In the genomic region with DNA sequence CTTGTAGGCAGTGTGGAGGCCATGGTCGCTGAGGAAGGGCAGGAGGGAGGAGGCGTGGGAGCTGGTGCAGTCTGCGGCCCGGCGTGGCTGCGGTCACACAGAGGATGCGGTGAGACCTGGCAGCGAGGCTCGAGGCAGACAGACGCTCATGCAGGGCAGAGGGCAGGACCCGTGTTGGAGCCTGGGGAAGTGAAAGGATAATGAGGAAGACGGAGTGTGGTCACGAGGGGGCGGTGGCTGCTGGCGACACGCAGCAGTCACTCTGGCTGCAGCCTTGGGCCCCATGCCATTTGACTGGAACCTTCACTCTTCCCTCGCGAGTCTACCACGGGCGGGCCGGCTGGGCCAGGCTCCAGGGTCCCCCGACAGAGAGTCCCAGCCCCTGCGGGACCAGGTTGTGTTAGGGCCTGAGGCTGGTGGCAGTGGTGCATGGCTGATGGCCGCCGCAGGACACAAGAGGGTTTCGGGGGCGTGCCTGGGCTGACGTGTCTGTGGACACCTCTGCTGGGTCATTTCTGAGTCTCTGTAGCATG, we compare ENCODE assay signal across 10 cellular contexts.
DNase-seq lines count a peak whose midpoint lies in the region; ATAC-seq, FAIRE-seq and TF ChIP-seq lines count a peak whose summit lies in the region.
"Had no signal": no experiment of that assay in that cellular context is flagged by ENCODE, and none has a peak within 500 bp of the region (broad histone marks: within the 10 kb centered on the region; RNA-seq: fewer than 3 reads in every experiment).

No MANE protein-coding gene starts in this region.

- WGBS in heart right ventricle, 2 donors: 63 to 78% methylated on average over 28 of the region's 28 CpGs
- WGBS in stomach, 5 donors: 80 to 89% (median 81%) methylated on average over 24 to 28 of the region's 28 CpGs

- H3K27me3 ChIP-seq in Peyer's patch (no peaks in the 10 kb centered on the region), heart right ventricle (no peaks in the 10 kb centered on the region), stomach (peaks cover 0 to 6% (median 0%) of the 10 kb centered on the region in 3 donors)

- H3K27ac ChIP-seq in Peyer's patch (peak overlapping the region in 1 of 4 donors; percentile 27), heart right ventricle (peak overlapping the region in 1 of 10 donors; percentile 75), stomach (peak overlapping the region in 1 of 5 donors; percentile 34)
- H3K27ac ChIP-seq: 22Rv1, epithelial cell of prostate had no signal

- H3K4me1 ChIP-seq in Peyer's patch (peaks cover 0 to 11% (median 0%) of the 10 kb centered on the region in 4 donors), heart right ventricle (peaks cover 5 to 53% (median 41%) of the 10 kb centered on the region in 9 donors), stomach (peaks cover 18 to 44% (median 25%) of the 10 kb centered on the region in 4 donors)

- no peak for TF ChIP-seq CTCF in Peyer's patch (IDR thresholded peaks at IDR 0.05)
- no peak for TF ChIP-seq CTCF in heart right ventricle (IDR thresholded peaks at IDR 0.05)
- no peak for TF ChIP-seq CTCF in stomach (IDR thresholded peaks at IDR 0.05)

- TF ChIP-seq EP300 in stomach (IDR thresholded peaks at IDR 0.05): no peak

- TF ChIP-seq POLR2A in Peyer's patch (IDR thresholded peaks at IDR 0.05) (no peak), stomach (IDR thresholded peaks at IDR 0.05) (no peak)

- intact Hi-C loops in heart right ventricle (cut with DNase I): no loop called here
- intact Hi-C loops in stomach (cut with DNase I; ENCODE audit: low total_unique reads): no loop called here

- no peak for DNase-seq in activated CD4-positive, CD25-positive, alpha-beta regulatory T cell (lab: John Stamatoyannopoulos, UW)
- DNase-seq in Peyer's patch (peak in 2 of 3 donors; percentile 81 to 91), heart right ventricle (peak; percentile 51 to 60), stomach (peak; percentile 38), NK-92 (lab: John Stamatoyannopoulos, UW; ENCODE audit: unreplicated experiment) (no peak), NCI-H69 (lab: John Stamatoyannopoulos, UW) (no peak), urothelium cell line (ENCODE audit: low spot score) (no peak)

- no peak for FAIRE-seq in urothelium cell line (lab: Jason Lieb, UNC)

- H3K36me3 ChIP-seq in Peyer's patch (no peaks in the 10 kb centered on the region), heart right ventricle (peaks cover 0 to 3% (median 0%) of the 10 kb centered on the region in 9 donors), stomach (peaks cover 2 to 13% (median 7%) of the 10 kb centered on the region in 4 donors)

- no peak overlapping the region for H3K4me3 ChIP-seq in Peyer's patch
- H3K4me3 ChIP-seq in heart right ventricle: no peak overlapping the region
- no peak overlapping the region for H3K4me3 ChIP-seq in stomach

- H3K9me3 ChIP-seq in Peyer's patch (no peaks in the 10 kb centered on the region), heart right ventricle (no peaks in the 10 kb centered on the region), stomach (no peaks in the 10 kb centered on the region)

- ATAC-seq in activated CD4-positive, CD25-positive, alpha-beta regulatory T cell treated with anti-CD3 and anti-CD28 coated beads, Interleukin-2, amount 50 U/mL, for 24 hours: peak; percentile 48 to 49
- peak in 7 of 8 donors; percentile 19 to 70 (median 40) for ATAC-seq in heart right ventricle

Comparison
In these comparisons a context has a peak if more than half of its experiments do, and no peak if none do; other contexts are left out.
1. DNase-seq: peak in Peyer's patch (2 of 3), heart right ventricle (2 of 2) and stomach (single experiment); none in activated CD4-positive, CD25-positive, alpha-beta regulatory T cell (0 of 4), NK-92 (single experiment), NCI-H69 (single experiment) and urothelium cell line (single experiment).